ENCODE assay signal across 16 cellular contexts in the genomic region with DNA sequence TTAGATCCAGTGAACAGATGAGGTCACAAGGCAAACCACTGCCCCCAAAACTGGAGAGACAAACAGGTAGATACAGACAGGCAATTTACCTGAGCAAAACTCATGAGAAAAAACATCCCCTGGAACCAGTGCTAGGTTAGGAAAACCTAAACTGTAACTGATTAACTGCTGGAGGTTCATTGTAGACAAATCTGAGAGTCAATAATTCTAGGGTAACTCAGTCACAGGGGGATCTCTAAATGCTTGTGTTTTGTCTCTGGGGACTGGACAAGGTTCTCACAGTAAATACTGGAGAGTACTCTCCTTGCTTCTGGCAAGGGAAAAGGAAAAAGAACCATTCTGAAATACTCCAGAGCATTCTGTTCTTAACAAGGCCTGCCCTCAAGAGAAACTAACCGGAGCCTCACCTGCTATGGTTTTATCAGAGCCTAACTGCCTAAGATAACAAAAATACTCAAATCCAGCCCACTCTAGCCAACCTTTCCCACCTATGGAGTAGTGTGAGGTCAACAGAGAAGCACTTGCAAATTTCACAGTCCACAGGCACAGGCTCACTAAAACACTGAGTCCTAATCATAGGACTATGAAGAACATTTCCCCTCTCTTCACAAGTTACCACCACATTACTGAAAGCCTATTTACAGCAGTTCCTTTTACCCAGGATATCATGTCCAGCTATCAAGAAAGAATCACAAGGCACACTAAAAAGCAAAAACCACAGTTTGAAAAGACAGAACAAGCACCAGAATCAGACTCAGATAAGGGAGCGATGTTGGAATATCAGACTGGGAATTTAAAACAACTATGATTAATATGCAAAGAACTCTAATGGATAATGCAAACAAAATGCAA.
A peak's percentile ranks its signal among the peaks of the same experiment; 100 is the strongest.
DNase-seq lines count a peak whose midpoint lies in the region; ATAC-seq and TF ChIP-seq lines count a peak whose summit lies in the region.
"Had no signal": no experiment of that assay in that cellular context is flagged by ENCODE, and none has a peak within 500 bp of the region (broad histone marks: within the 10 kb centered on the region; RNA-seq: fewer than 3 reads in every experiment).

No MANE protein-coding gene starts in this region.

- H3K36me3 Mint-ChIP-seq in activated T-cell treated with anti-CD3 and anti-CD28 coated beads, Interleukin-2, amount 50 U/mL, for 24 hours (ENCODE audit: low read depth): no peaks in the 10 kb centered on the region
- H3K36me3 Mint-ChIP-seq in nephron progenitor cell (ENCODE audit: low read depth): peaks cover 33% of the 10 kb centered on the region

- H3K9me3 Mint-ChIP-seq in activated T-cell treated with anti-CD3 and anti-CD28 coated beads, Interleukin-2, amount 50 U/mL, for 24 hours: no peaks in the 10 kb centered on the region
- peaks cover 3% of the 10 kb centered on the region for H3K9me3 Mint-ChIP-seq in nephron progenitor cell
- H3K9me3 Mint-ChIP-seq: effector memory CD8-positive, alpha-beta T cell; IgD-negative memory B cell had no signal

- TF ChIP-seq CTCF in nephron progenitor cell (IDR thresholded peaks at IDR 0.05) (no peak), SK-N-SH (IDR thresholded peaks at IDR 0.05) (no peak)

- POLR2A ChIA-PET in SK-N-SH (lab: Yijun Ruan, JAX): no interaction called here

- H3K4me2 ChIP-seq in SK-N-SH: no peak overlapping the region
- H3K4me2 ChIP-seq: PC-9 had no signal

- peaks cover 0 to 3% of the 10 kb centered on the region in 2 experiments; a peak in 1 of 4 replicates for H3K4me1 ChIP-seq in SK-N-SH (ENCODE audit: control insufficient read depth in 1 of 2, insufficient read depth in 2 of 2, low read depth in 1 of 2, low read length in 1 of 2)
- H3K4me1 ChIP-seq: testis had no signal

- H3K9me3 ChIP-seq in SK-N-SH: no peaks in the 10 kb centered on the region; the same call in 1 of the 2 replicates
- H3K9me3 ChIP-seq: testis had no signal

- H2AFZ ChIP-seq in SK-N-SH (ENCODE audit: low read depth): no peak overlapping the region
- H2AFZ ChIP-seq: PC-9 had no signal

- H3K79me2 ChIP-seq in SK-N-SH (ENCODE audit: insufficient read depth): no peaks in the 10 kb centered on the region

- peak overlapping the region; percentile 65 for H3K27ac Mint-ChIP-seq in activated T-cell treated with anti-CD3 and anti-CD28 coated beads, Interleukin-2, amount 50 U/mL, for 24 hours
- peak overlapping the region; percentile 80 for H3K27ac Mint-ChIP-seq in nephron progenitor cell
- H3K27ac Mint-ChIP-seq: effector memory CD8-positive, alpha-beta T cell; IgD-negative memory B cell had no signal

- no peaks in the 10 kb centered on the region for H3F3A ChIP-seq in SK-N-SH (replicated peaks; ENCODE audit: insufficient read depth)

- ATAC-seq in HG02759 (IDR thresholded peaks at IDR 0.05; ENCODE audit: unreplicated experiment) (peak; percentile 61), GM21447 (IDR thresholded peaks at IDR 0.05; ENCODE audit: unreplicated experiment) (no peak)
- ATAC-seq: effector memory CD8-positive, alpha-beta T cell had no signal

- H3K4me1 Mint-ChIP-seq in activated T-cell treated with anti-CD3 and anti-CD28 coated beads, Interleukin-2, amount 50 U/mL, for 24 hours (ENCODE audit: low read depth): peaks cover 50% of the 10 kb centered on the region
- peaks cover 10% of the 10 kb centered on the region for H3K4me1 Mint-ChIP-seq in nephron progenitor cell

- H3K4me3 Mint-ChIP-seq in activated T-cell treated with anti-CD3 and anti-CD28 coated beads, Interleukin-2, amount 50 U/mL, for 24 hours: no peak overlapping the region
- H3K4me3 Mint-ChIP-seq in nephron progenitor cell: no peak overlapping the region
- H3K4me3 Mint-ChIP-seq: effector memory CD8-positive, alpha-beta T cell; IgD-negative memory B cell had no signal

- no peak overlapping the region for H3K4me3 ChIP-seq in SK-N-SH (ENCODE audit: low read depth in 2 of 2, low read length in 1 of 2)
- H3K4me3 ChIP-seq: PC-9, testis had no signal

- 92% methylated on average over 2 of the region's 2 CpGs for WGBS in SK-N-SH (ENCODE audit: low lambda C conversion rate)

- TF ChIP-seq RAD21 in SK-N-SH (IDR thresholded peaks at IDR 0.05; ENCODE audit: low read length): no peak

- no peak for TF ChIP-seq EP300 in SK-N-SH (IDR thresholded peaks at IDR 0.05; ENCODE audit: borderline replicate concordance in 1 of 2, low read depth in 1 of 2, low read length in 1 of 2)

- intact Hi-C loops in head of caudate nucleus (cut with DNase I): no loop called here

- CTCF ChIA-PET in SK-N-SH (lab: Yijun Ruan, JAX): interaction anchor here (0.8 to 1.6 kb wide), 2 partner anchors 12 kb away, joined by 3 to 4 read pairs; no protein-coding TSS in a partner anchor

- DNase-seq in activated T-cell treated with anti-CD3 and anti-CD28 coated beads, Interleukin-2, amount 50 U/mL, for 24 hours: no peak
- DNase-seq in activated T-cell treated with anti-CD3 and anti-CD28 coated beads, Interleukin-2, amount 50 U/mL, for 48 hours: no peak
- DNase-seq in amniotic epithelial cell (ENCODE audit: low read depth) (peak; percentile 65), nephron progenitor cell (no peak), SK-N-SH (no peak), head of caudate nucleus (no peak)
- DNase-seq: ACHN; activated CD4-positive, alpha-beta T cell treated with anti-CD3 and anti-CD28 coated beads, Interleukin-2, amount 50 U/mL, for 4 hours; Calu3; effector memory CD8-positive, alpha-beta T cell; NCI-H1105 treated with DMSO at 0.1 percent for 48 hours; PC-9; testis had no signal

- H3K9me2 ChIP-seq in SK-N-SH: 0 out of 2 replicates have a peak, but pooled peaks cover 3% of the 10 kb centered on the region

- H4K20me1 ChIP-seq in SK-N-SH (ENCODE audit: insufficient read depth): no peaks in the 10 kb centered on the region

- no peaks in the 10 kb centered on the region for H3K27me3 ChIP-seq in SK-N-SH (ENCODE audit: insufficient read depth)
- H3K27me3 ChIP-seq: testis had no signal

- no peak overlapping the region for H3K27ac ChIP-seq in SK-N-SH (ENCODE audit: low read depth in 2 of 2, low read length in 1 of 2)
- H3K27ac ChIP-seq: PC-9, testis had no signal

- no peak overlapping the region for H3K9ac ChIP-seq in SK-N-SH

- no peaks in the 10 kb centered on the region for H3K36me3 ChIP-seq in SK-N-SH (replicated peaks in 1 of 2; ENCODE audit: control insufficient read depth in 1 of 2, insufficient read depth in 2 of 2, low read length in 1 of 2)

- no peaks in the 10 kb centered on the region for H3K27me3 Mint-ChIP-seq in activated T-cell treated with anti-CD3 and anti-CD28 coated beads, Interleukin-2, amount 50 U/mL, for 24 hours
- no peaks in the 10 kb centered on the region for H3K27me3 Mint-ChIP-seq in nephron progenitor cell (ENCODE audit: low read depth, poor library complexity)
- H3K27me3 Mint-ChIP-seq: effector memory CD8-positive, alpha-beta T cell; IgD-negative memory B cell had no signal

TF ChIP-seq in SK-N-SH, 30 proteins besides CTCF, POLR2A, EP300 and RAD21:
- TF ChIP-seq GABPA (IDR thresholded peaks at IDR 0.05; ENCODE audit: low read depth): no peak
- TF ChIP-seq, protein P1, sequence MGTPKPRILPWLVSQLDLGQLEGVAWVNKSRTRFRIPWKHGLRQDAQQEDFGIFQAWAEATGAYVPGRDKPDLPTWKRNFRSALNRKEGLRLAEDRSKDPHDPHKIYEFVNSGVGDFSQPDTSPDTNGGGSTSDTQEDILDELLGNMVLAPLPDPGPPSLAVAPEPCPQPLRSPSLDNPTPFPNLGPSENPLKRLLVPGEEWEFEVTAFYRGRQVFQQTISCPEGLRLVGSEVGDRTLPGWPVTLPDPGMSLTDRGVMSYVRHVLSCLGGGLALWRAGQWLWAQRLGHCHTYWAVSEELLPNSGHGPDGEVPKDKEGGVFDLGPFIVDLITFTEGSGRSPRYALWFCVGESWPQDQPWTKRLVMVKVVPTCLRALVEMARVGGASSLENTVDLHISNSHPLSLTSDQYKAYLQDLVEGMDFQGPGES (IDR thresholded peaks at IDR 0.05; ENCODE audit: low read depth, low read length): no peak
